Comparison of ENCODE assay signal across 8 cellular contexts in genomic region chr21:44939532-44940115, GRCh38. TPM values are rescaled to one million over a fixed set of nuclear protein-coding genes. Genes with fewer than 3 reads are reported as not detected.
DNase-seq lines count a peak whose midpoint lies in the region; ATAC-seq and TF ChIP-seq lines count a peak whose summit lies in the region.

SLX9 (plus strand) TSS chr21:44940029; CDS start chr21:44940058, 29 bp downstream.

- H3K4me3 Mint-ChIP-seq in CD14-positive monocyte, result peak within 1 kb of the TSS; percentile 83 to 92

- peaks cover 0 to 2% (median 2%) of the 10 kb centered on the region in 3 donors for H3K27me3 Mint-ChIP-seq in CD14-positive monocyte (ENCODE audit: low read depth in 3 of 3)

- intact Hi-C loops in CD14-positive monocyte (cut with micrococcal nuclease), result no loop called here

- no peak for TF ChIP-seq CTCF in CD14-positive monocyte (IDR thresholded peaks at IDR 0.05)

- peaks cover 24 to 32% of the 10 kb centered on the region in 2 donors for H3K36me3 Mint-ChIP-seq in CD14-positive monocyte

- ATAC-seq in GM19372 (IDR thresholded peaks at IDR 0.05; ENCODE audit: low read depth, unreplicated experiment), result peak; percentile 77

- peaks cover 27% of the 10 kb centered on the region for H3K4me1 Mint-ChIP-seq in CD14-positive monocyte

- peak within 1 kb of the TSS; percentile 15 for H3K27ac ChIP-seq in epithelial cell of prostate

- DNase-seq in CD14-positive monocyte (ENCODE audit: low spot score), result peak; percentile 54
- peak; percentile 71 for DNase-seq in HT-29 (ENCODE audit: low spot score)
- peak; percentile 93 for DNase-seq in OCI-M1 (lab: John Stamatoyannopoulos, UW)
- DNase-seq in activated T-cell treated with anti-CD3 and anti-CD28 coated beads for 24 hours (ENCODE audit: low read depth), result peak; percentile 81
- DNase-seq in epithelial cell of prostate (ENCODE audit: low read depth, low spot score), result no peak
- DNase-seq in mucosa of gallbladder (ENCODE audit: low spot score), result peak; percentile 63
- DNase-seq in stimulated activated CD8-positive, alpha-beta memory T cell treated with anti-CD3 and anti-CD28 coated beads, Interleukin-4, amount 100 ng/mL, for 24 hours (ENCODE audit: low read depth), result peak; percentile 72

- peaks cover 0 to 9% (median 7%) of the 10 kb centered on the region in 7 donors for H3K9me3 Mint-ChIP-seq in CD14-positive monocyte

- H3K27ac Mint-ChIP-seq in CD14-positive monocyte, result peak within 1 kb of the TSS in 6 of 7 donors; percentile 53 to 85 (median 65)

RNA-seq across cellular contexts. Expression of gene SLX9, which starts in this region (rescaled TPM):
- polyA plus RNA-seq in CD14-positive monocyte, result 1 to 10 TPM; 7.5 to 9.0 TPM
- 27.4 and 31.3 TPM in 2 replicates for total RNA-seq in HT-29 (2014; rRNA removed; shearing (Covaris generic))
- total RNA-seq in mucosa of gallbladder, result 34.6 TPM
